Comparison of ENCODE assay signal across 8 cellular contexts in genomic region chr22:50307891-50308596, GRCh38. TPM values are rescaled to one million over a fixed set of nuclear protein-coding genes. Genes with fewer than 3 reads are reported as not detected.
DNase-seq lines count a peak whose midpoint lies in the region; ATAC-seq, FAIRE-seq and TF ChIP-seq lines count a peak whose summit lies in the region.

No MANE protein-coding gene starts in this region.

- H4K20me1 ChIP-seq in Karpas-422 (ENCODE audit: insufficient read depth, low read depth, low read length) = peaks cover 19% of the 10 kb centered on the region; the same call in 1 of the 2 replicates
- H4K20me1 ChIP-seq in astrocyte (ENCODE audit: insufficient read depth, low read length) = peaks cover 26% of the 10 kb centered on the region

- H3K18ac ChIP-seq in mesenchymal stem cell (ENCODE audit: low read depth in 1 of 2, low read length in 2 of 2) = peak overlapping the region; percentile 99

- no peak overlapping the region for H2AFZ ChIP-seq in Karpas-422 (ENCODE audit: low read length)
- H2AFZ ChIP-seq in astrocyte (ENCODE audit: low read depth, low read length) = no peak overlapping the region
- no peak overlapping the region for H2AFZ ChIP-seq in mesenchymal stem cell (ENCODE audit: low read depth, low read length)

- peak overlapping the region; percentile 96 to 99 for H3K4ac ChIP-seq in mesenchymal stem cell (ENCODE audit: low read depth in 1 of 2, low read length in 2 of 2)

- CTCF ChIA-PET in CD8-positive, alpha-beta memory T cell (lab: Charles Lee) = interaction anchor here (1.3 kb wide), 1 partner anchor 14 kb away, joined by 3 read pairs; no protein-coding TSS in a partner anchor

- H3K36me3 ChIP-seq in Karpas-422 (ENCODE audit: insufficient read depth, low read length) (no peaks in the 10 kb centered on the region), astrocyte (ENCODE audit: insufficient read depth, low read length) (no peaks in the 10 kb centered on the region), mesenchymal stem cell (ENCODE audit: control insufficient read depth in 1 of 2, insufficient read depth in 2 of 2, low read depth in 1 of 2, low read length in 2 of 2) (peaks cover 0 to 31% of the 10 kb centered on the region in 2 experiments), suprapubic skin (no peaks in the 10 kb centered on the region)
- no peaks in the 10 kb centered on the region for H3K36me3 ChIP-seq in CD8-positive, alpha-beta memory T cell (ENCODE audit: insufficient read depth, low read length)

- H2BK15ac ChIP-seq in mesenchymal stem cell (ENCODE audit: low read depth, poor library complexity, severe bottlenecking) = peak overlapping the region; percentile 82

- peak overlapping the region; percentile 80 for H2BK120ac ChIP-seq in mesenchymal stem cell (ENCODE audit: low read depth, low read length)

- TF ChIP-seq POLR2A in suprapubic skin (IDR thresholded peaks at IDR 0.05) = no peak

- H3K27me3 ChIP-seq in Karpas-422 (ENCODE audit: low read length) = no peaks in the 10 kb centered on the region
- no peaks in the 10 kb centered on the region for H3K27me3 ChIP-seq in astrocyte (ENCODE audit: insufficient read depth, low read length)
- no peaks in the 10 kb centered on the region for H3K27me3 ChIP-seq in mesenchymal stem cell (ENCODE audit: control insufficient read depth in 1 of 2, insufficient read depth in 1 of 2, low read length in 2 of 2)
- H3K27me3 ChIP-seq in suprapubic skin = no peaks in the 10 kb centered on the region
- H3K27me3 ChIP-seq in CD8-positive, alpha-beta memory T cell (ENCODE audit: insufficient read depth, low read length, poor library complexity, severe bottlenecking) = peaks cover 9% of the 10 kb centered on the region

- H3K4me3 Mint-ChIP-seq in astrocyte (ENCODE audit: unreplicated experiment) = no peak overlapping the region
- peak overlapping the region in 2 of 7 donors; percentile 9 to 29 for H3K4me3 Mint-ChIP-seq in CD8-positive, alpha-beta memory T cell

- H3K79me2 ChIP-seq in Karpas-422 (ENCODE audit: low read length) = no peaks in the 10 kb centered on the region
- peaks cover 41% of the 10 kb centered on the region for H3K79me2 ChIP-seq in astrocyte (ENCODE audit: insufficient read depth, low read length)

- peak overlapping the region in 1 of 2 experiments; percentile 37 for H3K23ac ChIP-seq in mesenchymal stem cell (ENCODE audit: low read length in 2 of 2)

- DNase-seq in Karpas-422 (no peak), astrocyte (ENCODE audit: low read depth) (no peak), mesenchymal stem cell (no peak), suprapubic skin (ENCODE audit: low spot score in 2 of 2) (no peak), NCI-H1048 (lab: John Stamatoyannopoulos, UW) (no peak)
- no peak for DNase-seq in CD8-positive, alpha-beta memory T cell

- H3K4me2 ChIP-seq in Karpas-422 (ENCODE audit: low read depth, low read length, poor library complexity, severe bottlenecking) (no peak overlapping the region), astrocyte (ENCODE audit: low read length) (peak overlapping the region; percentile 35), mesenchymal stem cell (ENCODE audit: low read length, poor library complexity, severe bottlenecking) (peak overlapping the region; percentile 25)

- TF ChIP-seq CTCF in astrocyte (IDR thresholded peaks at IDR 0.05; ENCODE audit: insufficient read depth, low read depth, low read length) (no peak), suprapubic skin (IDR thresholded peaks at IDR 0.05) (no peak)

- H3K4me1 ChIP-seq in Karpas-422 (ENCODE audit: low read length) (peaks cover 61% of the 10 kb centered on the region), astrocyte (ENCODE audit: insufficient read depth, low read length) (peaks cover 47% of the 10 kb centered on the region), mesenchymal stem cell (ENCODE audit: control insufficient read depth, insufficient read depth, low read depth, low read length) (peaks cover 51% of the 10 kb centered on the region), suprapubic skin (peaks cover 55% of the 10 kb centered on the region)
- no peaks in the 10 kb centered on the region for H3K4me1 ChIP-seq in CD8-positive, alpha-beta memory T cell (ENCODE audit: insufficient read depth, low read length)

- H3K4me3 ChIP-seq in Karpas-422 (ENCODE audit: low read length) (no peak overlapping the region), astrocyte (ENCODE audit: insufficient read depth, low read depth, low read length) (no peak overlapping the region), mesenchymal stem cell (ENCODE audit: insufficient read depth in 1 of 2, low read depth in 1 of 2, low read length in 2 of 2) (no peak overlapping the region), suprapubic skin (peak overlapping the region; percentile 2)
- H3K4me3 ChIP-seq in CD8-positive, alpha-beta memory T cell (ENCODE audit: low read length) = no peak overlapping the region

- POLR2A ChIA-PET in CD8-positive, alpha-beta memory T cell (lab: Charles Lee) = no interaction called here

- no peaks in the 10 kb centered on the region for H3K79me1 ChIP-seq in mesenchymal stem cell (replicated peaks; ENCODE audit: low read length, poor library complexity, severe bottlenecking)

- H3K9ac ChIP-seq in Karpas-422 (ENCODE audit: low read length) (0 out of 2 replicates have a peak overlapping the region, but pooled peaks have one; percentile 31), astrocyte (ENCODE audit: low read length) (no peak overlapping the region), mesenchymal stem cell (ENCODE audit: low read length) (peak overlapping the region; percentile 53)

- peak overlapping the region; percentile 94 for H3K27ac Mint-ChIP-seq in astrocyte (ENCODE audit: unreplicated experiment)
- H3K27ac Mint-ChIP-seq in CD8-positive, alpha-beta memory T cell = no peak overlapping the region

- peak overlapping the region; percentile 90 for H4K8ac ChIP-seq in mesenchymal stem cell (ENCODE audit: low read length)

- peak overlapping the region; percentile 99 for H4K91ac ChIP-seq in mesenchymal stem cell (ENCODE audit: low read length)

- H3K9me3 ChIP-seq in Karpas-422 (ENCODE audit: low read length) = no peaks in the 10 kb centered on the region
- no peaks in the 10 kb centered on the region for H3K9me3 ChIP-seq in astrocyte (ENCODE audit: insufficient read depth, low read depth, low read length)
- H3K9me3 ChIP-seq in mesenchymal stem cell (ENCODE audit: control insufficient read depth, low read length) = no peaks in the 10 kb centered on the region
- no peaks in the 10 kb centered on the region for H3K9me3 ChIP-seq in suprapubic skin
- H3K9me3 ChIP-seq in CD8-positive, alpha-beta memory T cell (ENCODE audit: low read length) = no peaks in the 10 kb centered on the region

- H3K14ac ChIP-seq in mesenchymal stem cell (ENCODE audit: low read length in 2 of 2) = peak overlapping the region in 1 of 2 experiments; percentile 96

- TF ChIP-seq EP300 in suprapubic skin (IDR thresholded peaks at IDR 0.05) = no peak

- no peaks in the 10 kb centered on the region for H3K27me3 Mint-ChIP-seq in astrocyte (ENCODE audit: low read depth, unreplicated experiment)
- H3K27me3 Mint-ChIP-seq in CD8-positive, alpha-beta memory T cell = peaks cover 12% of the 10 kb centered on the region in 2 donors

- peaks cover 2% of the 10 kb centered on the region for H3K36me3 Mint-ChIP-seq in astrocyte (ENCODE audit: low read depth, unreplicated experiment)
- no peaks in the 10 kb centered on the region for H3K36me3 Mint-ChIP-seq in CD8-positive, alpha-beta memory T cell

- peaks cover 16% of the 10 kb centered on the region for H3K4me1 Mint-ChIP-seq in astrocyte (ENCODE audit: low read depth, unreplicated experiment)
- H3K4me1 Mint-ChIP-seq in CD8-positive, alpha-beta memory T cell = peaks cover 0 to 10% (median 2%) of the 10 kb centered on the region in 3 donors

- peak overlapping the region; percentile 22 for H2BK5ac ChIP-seq in mesenchymal stem cell (ENCODE audit: low read depth, low read length, poor library complexity, severe bottlenecking)

- peak overlapping the region; percentile 92 for H2AK5ac ChIP-seq in mesenchymal stem cell (ENCODE audit: low read length, severe bottlenecking)

- no peaks in the 10 kb centered on the region for H3K9me2 ChIP-seq in Karpas-422 (replicated peaks; ENCODE audit: insufficient read depth, low read length)

- no peak overlapping the region for H3K27ac ChIP-seq in Karpas-422 (ENCODE audit: low read length)
- H3K27ac ChIP-seq in astrocyte (ENCODE audit: low read depth, low read length) = no peak overlapping the region
- H3K27ac ChIP-seq in mesenchymal stem cell (ENCODE audit: low read length, poor library complexity, severe bottlenecking) = peak overlapping the region; percentile 81
- peak overlapping the region; percentile 71 for H3K27ac ChIP-seq in suprapubic skin
- H3K27ac ChIP-seq in CD8-positive, alpha-beta memory T cell (ENCODE audit: low read depth, low read length) = no peak overlapping the region

- H3K9me3 Mint-ChIP-seq in astrocyte (ENCODE audit: unreplicated experiment) = no peaks in the 10 kb centered on the region
- H3K9me3 Mint-ChIP-seq in CD8-positive, alpha-beta memory T cell = no peaks in the 10 kb centered on the region

- no peak for FAIRE-seq in astrocyte (lab: Jason Lieb, UNC)

- peak overlapping the region; percentile 98 to 100 for H2BK12ac ChIP-seq in mesenchymal stem cell (ENCODE audit: low read length in 2 of 2)

- 78% methylated on average over 15 of the region's 19 CpGs for WGBS in mesenchymal stem cell
- 36% methylated on average over 8 of the region's 19 CpGs for WGBS in suprapubic skin

- ATAC-seq in HG02642 (IDR thresholded peaks at IDR 0.05; ENCODE audit: poor library complexity, unreplicated experiment) = no peak
- ATAC-seq in HG03097 (IDR thresholded peaks at IDR 0.05; ENCODE audit: low FRiP score, unreplicated experiment) = no peak

RNA-seq across cellular contexts. Expression of gene PLXNB2, which starts 0.6 kb away (rescaled TPM):
- 2.6 and 7.8 TPM in 2 replicates for total RNA-seq in Karpas-422 (2014; rRNA removed; shearing (Covaris generic); ENCODE audit: low replicate concordance)
- total RNA-seq in astrocyte (327 and 376 TPM in 2 replicates), suprapubic skin (100 to 1,000 TPM; 117 to 231 (median 192) TPM)
- 242 TPM for polyA plus RNA-seq in mesenchymal stem cell (2013, experiment 1 of 2)
- polyA plus RNA-seq in mesenchymal stem cell (2013, experiment 2 of 2) = 231 TPM
- total RNA-seq in CD8-positive, alpha-beta memory T cell = 10 to 100 TPM; 13.4 to 14.4 TPM
- polyA plus RNA-seq in CD8-positive, alpha-beta memory T cell = 0.17 TPM

RNA-seq across cellular contexts. Expression of gene DENND6B, which starts 18.8 kb away (rescaled TPM):
- total RNA-seq in Karpas-422 (2014; rRNA removed; shearing (Covaris generic); ENCODE audit: low replicate concordance) = 0.90 and 2.7 TPM in 2 replicates
- 5.4 and 5.8 TPM in 2 replicates for total RNA-seq in astrocyte
- polyA plus RNA-seq in mesenchymal stem cell (2013, experiment 1 of 2) = 4.2 TPM
- 3.7 TPM for polyA plus RNA-seq in mesenchymal stem cell (2013, experiment 2 of 2)
- 1 to 10 TPM; 3.3 to 5.4 (median 3.4) TPM for total RNA-seq in suprapubic skin
- total RNA-seq in CD8-positive, alpha-beta memory T cell = 1 to 10 TPM; 3.9 to 4.3 TPM
- 0.67 TPM for polyA plus RNA-seq in CD8-positive, alpha-beta memory T cell

RNA-seq across cellular contexts. Expression of gene PPP6R2, which starts 35.1 kb away (rescaled TPM):
- 32.9 and 78.0 TPM in 2 replicates for total RNA-seq in Karpas-422 (2014; rRNA removed; shearing (Covaris generic); ENCODE audit: low replicate concordance)
- 47.9 and 48.3 TPM in 2 replicates for total RNA-seq in astrocyte
- 23.0 TPM for polyA plus RNA-seq in mesenchymal stem cell (2013, experiment 1 of 2)
- 22.9 TPM for polyA plus RNA-seq in mesenchymal stem cell (2013, experiment 2 of 2)
- total RNA-seq in suprapubic skin = 10 to 100 TPM; 46.7 to 70.3 (median 64.6) TPM
- total RNA-seq in CD8-positive, alpha-beta memory T cell = 10 to 100 TPM; 49.7 to 55.9 TPM
- polyA plus RNA-seq in CD8-positive, alpha-beta memory T cell = 34.2 TPM

RNA-seq across cellular contexts. Expression of gene MAPK11, which starts 37.9 kb away (rescaled TPM):
- total RNA-seq in Karpas-422 (2014; rRNA removed; shearing (Covaris generic); ENCODE audit: low replicate concordance) = 6.4 and 15.8 TPM in 2 replicates
- total RNA-seq in astrocyte (19.6 and 22.4 TPM in 2 replicates), suprapubic skin (1 to 10 TPM; 3.8 to 5.8 (median 4.5) TPM)
- 5.5 TPM for polyA plus RNA-seq in mesenchymal stem cell (2013, experiment 1 of 2)
- 5.0 TPM for polyA plus RNA-seq in mesenchymal stem cell (2013, experiment 2 of 2)
- 10 to 100 TPM; 12.8 to 13.2 TPM for total RNA-seq in CD8-positive, alpha-beta memory T cell
- 0.28 TPM for polyA plus RNA-seq in CD8-positive, alpha-beta memory T cell

RNA-seq across cellular contexts. Expression of gene MAPK12, which starts 46.6 kb away (rescaled TPM):
- 45.4 and 110 TPM in 2 replicates for total RNA-seq in Karpas-422 (2014; rRNA removed; shearing (Covaris generic); ENCODE audit: low replicate concordance)
- total RNA-seq in astrocyte (29.1 and 36.4 TPM in 2 replicates), suprapubic skin (1 to 10 TPM; 1.3 to 5.7 (median 3.3) TPM)
- 34.8 TPM for polyA plus RNA-seq in mesenchymal stem cell (2013, experiment 1 of 2)
- 35.2 TPM for polyA plus RNA-seq in mesenchymal stem cell (2013, experiment 2 of 2)
- 1 to 10 TPM; 9.3 to 9.7 TPM for total RNA-seq in CD8-positive, alpha-beta memory T cell
- polyA plus RNA-seq in CD8-positive, alpha-beta memory T cell = 0.03 TPM

Comparison
In these comparisons a context has a peak if more than half of its experiments do, and no peak if none do; other contexts are left out.
1. H3K27ac ChIP-seq: peak in mesenchymal stem cell (single experiment) and suprapubic skin (single experiment); none in Karpas-422 (single experiment), astrocyte (single experiment) and CD8-positive, alpha-beta memory T cell (single experiment).
2. RNA of gene PLXNB2, which starts 0.6 kb away (total RNA-seq): 327 to 376 TPM in astrocyte and 117 to 231 TPM in suprapubic skin; 13.4 to 14.4 TPM in CD8-positive, alpha-beta memory T cell and 2.6 to 7.8 TPM in Karpas-422; every median in the first group is over 4 times any median in the second.